ENCODE assay signal across 12 cellular contexts in the genomic region with DNA sequence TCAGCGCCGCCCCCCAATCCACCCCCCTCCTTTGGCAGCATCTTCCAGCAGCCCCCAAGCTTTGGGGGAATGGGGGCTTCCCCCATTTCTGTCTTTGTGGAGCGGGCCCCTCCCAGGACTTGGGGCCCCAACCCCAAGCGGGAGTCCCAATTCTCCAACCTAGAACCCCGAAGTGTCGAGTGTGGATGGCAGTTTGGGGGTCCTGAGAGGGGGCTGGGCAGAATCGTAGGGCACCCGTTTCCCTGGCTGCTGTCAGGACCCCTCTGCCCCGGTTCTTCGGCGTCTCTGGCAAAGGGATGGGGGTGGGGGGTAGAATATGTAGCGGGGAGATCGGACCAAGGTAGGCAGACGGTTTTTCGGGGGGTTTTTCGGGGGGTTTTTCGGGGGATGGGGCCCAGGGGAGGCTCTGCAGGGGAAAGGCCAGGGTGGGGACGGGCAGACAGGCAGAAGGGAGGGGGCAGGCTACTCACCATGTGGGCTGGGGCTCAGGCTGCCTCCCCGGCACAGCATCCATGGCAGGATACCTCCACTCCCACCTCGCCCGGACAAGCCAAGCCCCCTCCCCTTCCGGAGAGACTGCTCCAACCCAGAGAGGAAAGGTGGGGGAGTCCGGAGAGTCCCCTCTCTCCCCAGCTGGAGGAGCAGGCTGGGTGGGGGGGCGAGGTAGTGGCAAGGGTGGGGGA. TPM values are rescaled to one million over a fixed set of nuclear protein-coding genes. Genes with fewer than 3 reads are reported as not detected.
DNase-seq lines count a peak whose midpoint lies in the region; ATAC-seq and TF ChIP-seq lines count a peak whose summit lies in the region.
"Had no signal": no experiment of that assay in that cellular context is flagged by ENCODE, and none has a peak within 500 bp of the region (broad histone marks: within the 10 kb centered on the region; RNA-seq: fewer than 3 reads in every experiment).

No MANE protein-coding gene starts in this region.

- DNase-seq in left ventricle myocardium inferior (no peak), left cardiac atrium (no peak), left kidney (ENCODE audit: low read depth, low spot score) (peak; percentile 86), testis (no peak), kidney glomerular epithelial cell (lab: John Stamatoyannopoulos, UW) (no peak), hippocampal formation (lab: John Stamatoyannopoulos, UW) (no peak)
- DNase-seq: SW 1271 had no signal

- H3K4me3 ChIP-seq in left ventricle myocardium inferior (peak overlapping the region; percentile 57), testis (peak overlapping the region; percentile 40 to 54)
- H3K4me3 ChIP-seq: colonic mucosa had no signal

- H3K9me3 ChIP-seq in left ventricle myocardium inferior (replicated peaks) (no peaks in the 10 kb centered on the region), testis (no peaks in the 10 kb centered on the region)
- H3K9me3 ChIP-seq: colonic mucosa had no signal

- H3K36me3 ChIP-seq in left ventricle myocardium inferior = no peaks in the 10 kb centered on the region
- H3K36me3 ChIP-seq in testis (ENCODE audit: low read depth, missing control alignments) = no peaks in the 10 kb centered on the region
- H3K36me3 ChIP-seq: colonic mucosa had no signal

- peaks cover 18% of the 10 kb centered on the region for H3K4me1 ChIP-seq in left ventricle myocardium inferior
- no peaks in the 10 kb centered on the region for H3K4me1 ChIP-seq in testis

- H3K27me3 ChIP-seq in left ventricle myocardium inferior (ENCODE audit: low read depth) (peaks cover 96% of the 10 kb centered on the region), testis (peaks cover 4% of the 10 kb centered on the region)

- no peak for ATAC-seq in left cardiac atrium
- ATAC-seq in HG02840 (IDR thresholded peaks at IDR 0.05; ENCODE audit: low FRiP score, unreplicated experiment) = no peak

- intact Hi-C loops in left ventricle myocardium inferior (cut with micrococcal nuclease) (no loop called here), left cardiac atrium (cut with DNase I) (no loop called here), testis (cut with DNase I; ENCODE audit: low total_unique reads) (no loop called here)

- no peak for TF ChIP-seq CTCF in left ventricle myocardium inferior (IDR thresholded peaks at IDR 0.05; ENCODE audit: borderline replicate concordance)
- TF ChIP-seq CTCF in testis (IDR thresholded peaks at IDR 0.05) = no peak

- 3 to 4% methylated on average over 16 to 23 of the region's 24 CpGs for WGBS in testis, 2 donors

- H3K27ac ChIP-seq in left ventricle myocardium inferior (replicated peaks) = no peak overlapping the region
- H3K27ac ChIP-seq in angular gyrus (ENCODE audit: low read depth, low read length) = peak overlapping the region; percentile 92
- H3K27ac ChIP-seq in testis = no peak overlapping the region
- H3K27ac ChIP-seq: colonic mucosa had no signal

- no peak for TF ChIP-seq POLR2A in testis (IDR thresholded peaks at IDR 0.05)

RNA-seq across cellular contexts. Expression of a gene that starts 0.7 kb away (rescaled TPM):
- 0.19 TPM for total RNA-seq in left ventricle myocardium inferior
- under 1 TPM; 0.24 to 0.68 TPM for total RNA-seq in left cardiac atrium
- 1 to 10 TPM; 3.6 to 3.9 TPM for total RNA-seq in testis
- 3.4 TPM for polyA plus RNA-seq in testis (ENCODE audit: insufficient read depth, low read depth, low replicate concordance)
- total RNA-seq: activated CD4-positive, alpha-beta T cell treated with anti-CD3 and anti-CD28 coated beads, Interleukin-2, amount 10 ng/mL, durations not matched to agents 24 days and 14 days; lung microvascular endothelial cell had no signal

RNA-seq across cellular contexts. Expression of a gene that starts 10.3 kb away (rescaled TPM):
- total RNA-seq in left ventricle myocardium inferior (10.4 TPM), left cardiac atrium (10 to 100 TPM; 16.5 to 32.3 TPM), testis (10 to 100 TPM; 76.9 to 83.4 TPM)
- polyA plus RNA-seq in testis (ENCODE audit: insufficient read depth, low read depth, low replicate concordance) = 33.6 TPM

RNA-seq across cellular contexts. Expression of a gene that starts 21.8 kb away (rescaled TPM):
- total RNA-seq in left ventricle myocardium inferior (17.2 TPM), left cardiac atrium (10 to 100 TPM; 17.3 to 18.9 TPM), testis (10 to 100 TPM; 25.1 to 34.9 TPM)
- 60.3 TPM for polyA plus RNA-seq in testis (ENCODE audit: insufficient read depth, low read depth, low replicate concordance)

RNA-seq across cellular contexts. Expression of a gene that starts 26.3 kb away (rescaled TPM):
- total RNA-seq in left ventricle myocardium inferior (0.74 TPM), left cardiac atrium (1 to 10 TPM in 1 of 2 donors, under 1 TPM in 1; 0.89 to 1.3 TPM), testis (10 to 100 TPM in 1 of 2 donors, 1 to 10 TPM in 1; 9.2 to 21.2 TPM)
- polyA plus RNA-seq in testis (ENCODE audit: insufficient read depth, low read depth, low replicate concordance) = 34.3 TPM

RNA-seq across cellular contexts. Expression of a gene that starts 58.3 kb away (rescaled TPM):
- not detected for total RNA-seq in left ventricle myocardium inferior
- total RNA-seq in left cardiac atrium = not detected
- total RNA-seq in testis = 1 to 10 TPM; 3.3 to 6.1 TPM
- 4.1 TPM for polyA plus RNA-seq in testis (ENCODE audit: insufficient read depth, low read depth, low replicate concordance)
